In the genomic region with DNA sequence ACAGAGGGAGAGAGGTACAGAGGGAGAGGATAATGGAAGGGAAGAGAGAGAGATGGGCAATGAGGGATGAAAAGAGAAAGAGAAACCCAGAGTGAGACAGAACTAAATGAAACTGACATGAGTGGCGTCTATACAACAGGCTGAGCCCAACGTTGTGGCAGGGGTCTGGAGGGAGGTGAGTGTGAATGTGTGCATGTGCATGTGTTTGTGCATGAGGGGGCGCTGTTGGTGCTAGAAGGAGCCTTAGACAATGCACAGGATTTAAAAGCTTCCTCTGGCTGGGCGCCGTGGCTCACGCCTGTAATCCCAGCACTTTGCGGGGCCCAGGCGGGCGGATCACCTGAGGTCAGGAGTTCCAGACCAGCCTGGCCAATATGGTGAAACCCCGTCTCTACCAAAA, we compare ENCODE assay signal across 27 cellular contexts.
DNase-seq lines count a peak whose midpoint lies in the region; ATAC-seq, FAIRE-seq and TF ChIP-seq lines count a peak whose summit lies in the region.
"Had no signal": no experiment of that assay in that cellular context is flagged by ENCODE, and none has a peak within 500 bp of the region (broad histone marks: within the 10 kb centered on the region; RNA-seq: fewer than 3 reads in every experiment).

No MANE protein-coding gene starts in this region.

- in situ Hi-C loops in K562 (cut with MboI), result no loop called here

- H3K4me1 ChIP-seq in K562 (replicated peaks in 1 of 2; ENCODE audit: control insufficient read depth in 2 of 2, insufficient read depth in 2 of 2, low read length in 2 of 2), result no peaks in the 10 kb centered on the region
- no peaks in the 10 kb centered on the region for H3K4me1 ChIP-seq in esophagus squamous epithelium
- H3K4me1 ChIP-seq: gastroesophageal sphincter, HAP-1, sigmoid colon, suprapubic skin had no signal

- no peaks in the 10 kb centered on the region for H3K79me2 ChIP-seq in K562 (ENCODE audit: control insufficient read depth, insufficient read depth, low read length)

- no peaks in the 10 kb centered on the region for H4K20me1 ChIP-seq in K562 (replicated peaks; ENCODE audit: control insufficient read depth, insufficient read depth, low read length)

- H3K4me3 ChIP-seq in LNCaP clone FGC (ENCODE audit: low read depth, low read length) (no peak overlapping the region), K562 (no peak overlapping the region), esophagus squamous epithelium (no peak overlapping the region)
- H3K4me3 ChIP-seq: gastroesophageal sphincter, HAP-1, MG63, sigmoid colon, suprapubic skin had no signal

- WGBS in K562 (ENCODE audit: insufficient coverage, low coverage, missing lambda C conversion rate), result 11% methylated on average over 10 of the region's 10 CpGs
- 59 to 82% methylated on average over 3 to 10 of the region's 10 CpGs for WGBS in esophagus squamous epithelium, 2 donors

- H3K27ac ChIP-seq in K562 (ENCODE audit: extremely low read depth, low read depth, low read length) (no peak overlapping the region), esophagus squamous epithelium (no peak overlapping the region)
- H3K27ac ChIP-seq: gastroesophageal sphincter, sigmoid colon, suprapubic skin had no signal

- TF ChIP-seq RAD21 in K562 (CRISPR knock-in tag; conservative IDR thresholded peaks at IDR 0.05 in 1 of 2, IDR thresholded peaks at IDR 0.05 in 1 of 2), result peak; percentile 31 to 50; a peak in 3 of 4 replicates

- intact Hi-C loops in K562 (cut with micrococcal nuclease), result no loop called here
- intact Hi-C loops in esophagus squamous epithelium (cut with DNase I), result no loop called here

- TF ChIP-seq EP300 in K562 (IDR thresholded peaks at IDR 0.05; ENCODE audit: low read length), result no peak

- TF ChIP-seq CTCF in LNCaP clone FGC (IDR thresholded peaks at IDR 0.05; ENCODE audit: control insufficient read depth, extremely low read depth, insufficient read depth) (0 out of 2 replicates have a peak, but pooled peaks have one; percentile 9), K562 (IDR thresholded peaks at IDR 0.05 in 2 of 3, conservative IDR thresholded peaks at IDR 0.05 in 1 of 3; ENCODE audit: insufficient read depth in 2 of 3, low read depth in 1 of 3, low read length in 3 of 3) (peak in 2 of 3 experiments; percentile 30 to 31; a peak in 2 of 6 replicates), esophagus squamous epithelium (IDR thresholded peaks at IDR 0.05) (no peak)

- POLR2A ChIA-PET in K562 (lab: Yijun Ruan, JAX), result no interaction called here

- FAIRE-seq in K562 (lab: Jason Lieb, UNC), result no peak
- FAIRE-seq: A204.1, GM12891 had no signal

- no peak overlapping the region for H3K9ac ChIP-seq in K562 (ENCODE audit: insufficient read depth in 1 of 2, low read depth in 2 of 2, low read length in 2 of 2)

- no peak overlapping the region for H3K4me2 ChIP-seq in K562 (ENCODE audit: insufficient read depth, low read length)

- H3K27me3 ChIP-seq in K562 (ENCODE audit: control insufficient read depth in 2 of 2, insufficient read depth in 2 of 2, low read length in 2 of 2), result no peaks in the 10 kb centered on the region
- no peaks in the 10 kb centered on the region for H3K27me3 ChIP-seq in esophagus squamous epithelium
- H3K27me3 ChIP-seq: gastroesophageal sphincter, MG63, sigmoid colon, suprapubic skin had no signal

- CTCF ChIA-PET in K562 (lab: Yijun Ruan, JAX; ENCODE audit: low intra/inter-chr PET ratio), result no interaction called here

- peak; percentile 4 for DNase-seq in NCI-H82 (lab: John Stamatoyannopoulos, UW)
- no peak for DNase-seq in NCI-H82 treated with DMSO at 0.1 percent for 48 hours (lab: John Stamatoyannopoulos, UW; ENCODE audit: unreplicated experiment)
- DNase-seq in LNCaP clone FGC (ENCODE audit: low read depth), result no peak
- DNase-seq in K562 (ENCODE audit: extremely low read depth in 1 of 4, low spot score in 3 of 4), result peak in 1 of 4 experiments; percentile 29
- DNase-seq in islet precursor cell, result peak; percentile 73
- no peak for DNase-seq in NCI-H2081 (lab: John Stamatoyannopoulos, UW)
- DNase-seq in AML-193 (lab: John Stamatoyannopoulos, UW), result no peak
- DNase-seq in esophagus squamous epithelium (lab: John Stamatoyannopoulos, UW), result no peak
- DNase-seq: activated CD8-positive, alpha-beta memory T cell treated with anti-CD3 and anti-CD28 coated beads for 24 hours; activated T-cell treated with anti-CD3 and anti-CD28 coated beads, Interleukin-2, amount 50 U/mL, for 4 hours; DMS153; effector CD4-positive, alpha-beta T cell; MG63; natural killer cell; NCI-H146; NCI-H345; NK-92 treated with Interleukin-12 subunit alpha and Interleukin-12 subunit beta, amount 100 ng/mL, for 24 hours; sigmoid colon; T1000 had no signal

- no TSS peak for BruUV-seq in K562 (replicated peaks; lab: Mats Ljungman, UMichigan)

- peak; percentile 84 for ATAC-seq in K562
- ATAC-seq: activated CD4-positive, CD25-positive, alpha-beta regulatory T cell treated with anti-CD3 and anti-CD28 coated beads, Interleukin-2, amount 50 U/mL, for 24 hours; activated T-cell treated with anti-CD3 and anti-CD28 coated beads, Interleukin-2, amount 50 U/mL, for 4 hours; esophagus mucosa; gastroesophageal sphincter; left lobe of liver; natural killer cell had no signal

- no peaks in the 10 kb centered on the region for H3K9me1 ChIP-seq in K562 (ENCODE audit: control insufficient read depth, insufficient read depth, low read length)

- TF ChIP-seq POLR2A in K562 (conservative IDR thresholded peaks at IDR 0.05) (no peak), esophagus squamous epithelium (IDR thresholded peaks at IDR 0.05) (no peak)

- peak overlapping the region; percentile 70; the same call in 1 of the 2 replicates for H2AFZ ChIP-seq in K562 (ENCODE audit: low read depth, low read length)

- H3K9me3 ChIP-seq in K562 (replicated peaks; ENCODE audit: control insufficient read depth, insufficient read depth, low read depth, low read length) (no peaks in the 10 kb centered on the region), esophagus squamous epithelium (no peaks in the 10 kb centered on the region)
- H3K9me3 ChIP-seq: gastroesophageal sphincter, HAP-1, MG63, sigmoid colon, suprapubic skin had no signal

- no peaks in the 10 kb centered on the region for H3K36me3 ChIP-seq in K562 (ENCODE audit: control insufficient read depth, insufficient read depth, low read length)
- no peaks in the 10 kb centered on the region for H3K36me3 ChIP-seq in esophagus squamous epithelium
- H3K36me3 ChIP-seq: gastroesophageal sphincter, HAP-1, MG63, sigmoid colon, suprapubic skin had no signal

TF ChIP-seq in K562, 482 proteins besides CTCF, POLR2A, EP300 and RAD21:
- no peak for TF ChIP-seq ZNF134 (CRISPR knock-in tag; conservative IDR thresholded peaks at IDR 0.05)
- no peak for TF ChIP-seq ZNF41 (CRISPR knock-in tag; conservative IDR thresholded peaks at IDR 0.05)
- TF ChIP-seq JUND (IDR thresholded peaks at IDR 0.05; ENCODE audit: borderline replicate concordance, low read depth, low read length), result no peak
- TF ChIP-seq JUND (tag; IDR thresholded peaks at IDR 0.05; ENCODE audit: borderline replicate concordance, low read depth, low read length), result no peak
- TF ChIP-seq RCOR1 (IDR thresholded peaks at IDR 0.05; ENCODE audit: borderline replicate concordance in 1 of 2, low read depth in 2 of 2, low read length in 2 of 2), result no peak
TF ChIP-seq in K562: peak in this region for 0.

Comparison
In these comparisons a context has a peak if more than half of its experiments do, and no peak if none do; other contexts are left out.
1. DNase-seq: peak in NCI-H82 (single experiment) and islet precursor cell (single experiment); none in NCI-H82 treated with DMSO at 0.1 percent for 48 hours (single experiment), LNCaP clone FGC (single experiment), NCI-H2081 (0 of 2), AML-193 (0 of 2) and esophagus squamous epithelium (single experiment).
2. CTCF ChIP-seq: peak in LNCaP clone FGC (single experiment) and K562 (2 of 3); none in esophagus squamous epithelium (0 of 6).